ENCODE assay signal across 1 cellular context in the genomic region with DNA sequence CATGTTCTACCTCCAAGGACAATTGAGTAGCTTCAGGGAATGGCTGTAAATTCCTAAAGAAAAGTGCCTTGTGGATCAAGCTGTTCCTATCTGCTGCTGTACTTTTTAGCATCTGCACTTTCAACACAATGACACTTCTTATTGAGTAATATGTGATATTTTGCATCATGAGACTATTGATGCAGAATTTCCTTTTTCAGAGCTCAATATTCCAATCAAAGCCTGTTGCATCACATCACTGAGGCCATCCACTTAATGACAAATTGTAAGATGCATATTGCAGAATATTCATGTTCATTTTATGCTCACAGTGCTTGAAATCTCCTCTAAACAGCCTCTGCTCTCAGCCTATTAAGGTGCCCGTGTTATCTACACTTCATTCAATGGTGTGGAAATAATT.
TF ChIP-seq lines count a peak whose summit lies in the region.

No MANE protein-coding gene starts in this region.

TF ChIP-seq in GM12878, 131 proteins besides CTCF, POLR2A, EP300 and RAD21 (continued from another document):
- TF ChIP-seq, protein P1, sequence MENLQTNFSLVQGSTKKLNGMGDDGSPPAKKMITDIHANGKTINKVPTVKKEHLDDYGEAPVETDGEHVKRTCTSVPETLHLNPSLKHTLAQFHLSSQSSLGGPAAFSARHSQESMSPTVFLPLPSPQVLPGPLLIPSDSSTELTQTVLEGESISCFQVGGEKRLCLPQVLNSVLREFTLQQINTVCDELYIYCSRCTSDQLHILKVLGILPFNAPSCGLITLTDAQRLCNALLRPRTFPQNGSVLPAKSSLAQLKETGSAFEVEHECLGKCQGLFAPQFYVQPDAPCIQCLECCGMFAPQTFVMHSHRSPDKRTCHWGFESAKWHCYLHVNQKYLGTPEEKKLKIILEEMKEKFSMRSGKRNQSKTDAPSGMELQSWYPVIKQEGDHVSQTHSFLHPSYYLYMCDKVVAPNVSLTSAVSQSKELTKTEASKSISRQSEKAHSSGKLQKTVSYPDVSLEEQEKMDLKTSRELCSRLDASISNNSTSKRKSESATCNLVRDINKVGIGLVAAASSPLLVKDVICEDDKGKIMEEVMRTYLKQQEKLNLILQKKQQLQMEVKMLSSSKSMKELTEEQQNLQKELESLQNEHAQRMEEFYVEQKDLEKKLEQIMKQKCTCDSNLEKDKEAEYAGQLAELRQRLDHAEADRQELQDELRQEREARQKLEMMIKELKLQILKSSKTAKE (IDR thresholded peaks at IDR 0.05; ENCODE audit: low read depth, poor library complexity, severe bottlenecking): no peak
TF ChIP-seq in GM12878: peak in this region for 1.
